Comparison of ENCODE assay signal across 1 cellular context in genomic region chr13:23512762-23513395, GRCh38.
TF ChIP-seq lines count a peak whose summit lies in the region.

No MANE protein-coding gene starts in this region.

TF ChIP-seq in HCT116, 20 proteins besides CTCF, POLR2A, EP300 and RAD21:
- no peak for TF ChIP-seq ZBTB33 (IDR thresholded peaks at IDR 0.05; ENCODE audit: extremely low read depth, insufficient replicate concordance, low read length)
- TF ChIP-seq REST (IDR thresholded peaks at IDR 0.05; ENCODE audit: low read depth): no peak
- no peak for TF ChIP-seq MAX (IDR thresholded peaks at IDR 0.05)
- no peak for TF ChIP-seq CBX3 (IDR thresholded peaks at IDR 0.05; ENCODE audit: low read depth)
- no peak for TF ChIP-seq EZH2 (IDR thresholded peaks at IDR 0.05)
- no peak for TF ChIP-seq SP1 (IDR thresholded peaks at IDR 0.05; ENCODE audit: low read depth)
- no peak for TF ChIP-seq EZH2phosphoT487 (IDR thresholded peaks at IDR 0.05; ENCODE audit: borderline replicate concordance)
- TF ChIP-seq YY1 (IDR thresholded peaks at IDR 0.05; ENCODE audit: extremely low read depth, insufficient replicate concordance, low read depth, low read length): no peak
- TF ChIP-seq SRF (IDR thresholded peaks at IDR 0.05; ENCODE audit: low read depth): no peak
- no peak for TF ChIP-seq ZNF274 (IDR thresholded peaks at IDR 0.05; ENCODE audit: low read depth, low read length)
- TF ChIP-seq POLR2AphosphoS5 (IDR thresholded peaks at IDR 0.05; ENCODE audit: low read depth, low read length): no peak
- no peak for TF ChIP-seq EGR1 (IDR thresholded peaks at IDR 0.05; ENCODE audit: low read depth)
- TF ChIP-seq JUND (IDR thresholded peaks at IDR 0.05): no peak
- TF ChIP-seq TCF7L2 (IDR thresholded peaks at IDR 0.05; ENCODE audit: borderline replicate concordance, extremely low read depth, insufficient read depth, insufficient read length): no peak
- no peak for TF ChIP-seq ZFX (IDR thresholded peaks at IDR 0.05)
- no peak for TF ChIP-seq FOSL1 (IDR thresholded peaks at IDR 0.05; ENCODE audit: low read depth)
- no peak for TF ChIP-seq SIN3A (IDR thresholded peaks at IDR 0.05; ENCODE audit: low read depth)
- TF ChIP-seq CEBPB (IDR thresholded peaks at IDR 0.05; ENCODE audit: low read depth): no peak
- TF ChIP-seq ATF3 (IDR thresholded peaks at IDR 0.05): no peak
